ENCODE assay signal across 8 cellular contexts in the genomic region with DNA sequence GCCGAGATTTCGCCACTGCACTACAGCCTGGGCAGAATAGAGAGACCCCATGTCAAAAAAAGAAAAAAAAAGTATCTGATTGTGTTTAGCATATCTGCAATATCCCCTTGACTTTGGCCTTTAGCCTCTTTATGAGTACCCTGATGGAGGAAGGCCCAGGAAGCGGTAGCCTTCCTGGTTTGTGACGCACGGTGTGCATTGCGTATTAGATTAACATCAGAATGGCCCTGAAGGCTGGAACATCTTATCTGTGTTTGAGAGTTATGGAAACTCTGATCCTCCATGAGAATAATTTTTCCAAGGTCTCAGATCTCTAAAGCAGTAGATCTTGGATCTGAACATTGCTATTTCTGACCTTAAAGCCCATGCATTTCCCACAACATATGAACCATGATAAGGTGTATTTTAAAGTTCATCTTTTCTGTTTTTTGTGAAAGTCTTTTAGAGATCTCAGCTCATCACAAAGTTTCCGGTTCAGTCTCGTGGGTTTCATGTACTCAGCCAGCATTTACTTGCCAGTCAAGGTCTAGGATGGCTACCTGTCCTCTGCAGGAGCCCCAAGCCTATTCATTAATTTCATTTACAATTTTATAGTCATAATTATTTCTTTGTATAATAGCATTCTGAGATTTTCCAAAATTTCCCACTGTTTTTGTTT. TPM values are rescaled to one million over a fixed set of nuclear protein-coding genes. Genes with fewer than 3 reads are reported as not detected.
DNase-seq lines count a peak whose midpoint lies in the region; ATAC-seq and TF ChIP-seq lines count a peak whose summit lies in the region.

No MANE protein-coding gene starts in this region.

- H3K4me3 ChIP-seq in HEK293 (ENCODE audit: low read depth, low read length) (peak overlapping the region; percentile 56), spleen (peak overlapping the region; percentile 56 to 92 (median 76))

- H3K27ac ChIP-seq in HEK293 (ENCODE audit: extremely low read depth, low read depth, low read length) (no peak overlapping the region; the same call in 1 of the 2 replicates), VCaP (peak overlapping the region; percentile 97), spleen (peak overlapping the region; percentile 91 to 96 (median 94))

- CTCF ChIA-PET in HEK293 (lab: Yijun Ruan, JAX): interaction anchor here (0.6 to 2.2 kb wide), 8 partner anchors 27 to 1000 kb away, joined by 3 to 14 read pairs (median 4); no protein-coding TSS in a partner anchor

- H3K27me3 Mint-ChIP-seq in glutamatergic neuron (ENCODE audit: unreplicated experiment): peaks cover 5% of the 10 kb centered on the region

- no peaks in the 10 kb centered on the region for H3K27me3 ChIP-seq in spleen (replicated peaks in 1 of 7)

- H3K36me3 ChIP-seq in HEK293 (ENCODE audit: control insufficient read depth in 2 of 2, insufficient read depth in 1 of 2, low read length in 2 of 2) (no peaks in the 10 kb centered on the region), spleen (no peaks in the 10 kb centered on the region)

- no peak for ATAC-seq in HG02981 (IDR thresholded peaks at IDR 0.05; ENCODE audit: unreplicated experiment)

- no peaks in the 10 kb centered on the region for H3K36me3 Mint-ChIP-seq in glutamatergic neuron (ENCODE audit: unreplicated experiment)

- H3K9me3 ChIP-seq in HEK293 (ENCODE audit: control insufficient read depth, insufficient read depth, low read depth, low read length): no peaks in the 10 kb centered on the region
- no peaks in the 10 kb centered on the region for H3K9me3 ChIP-seq in spleen

- H3K27ac Mint-ChIP-seq in glutamatergic neuron (ENCODE audit: unreplicated experiment): peak overlapping the region; percentile 89

- intact Hi-C loops in spleen (cut with DNase I; ENCODE audit: low total_unique reads): no loop called here

- no peak for TF ChIP-seq POLR2A in spleen (IDR thresholded peaks at IDR 0.05)

- H3K9me3 Mint-ChIP-seq in glutamatergic neuron (ENCODE audit: unreplicated experiment): peaks cover 9% of the 10 kb centered on the region

- no peaks in the 10 kb centered on the region; the same call in 1 of the 2 replicates for H3K4me1 ChIP-seq in HEK293 (ENCODE audit: control insufficient read depth, insufficient read depth, low read length)
- peaks cover 22 to 49% (median 39%) of the 10 kb centered on the region in 6 donors for H3K4me1 ChIP-seq in spleen

- no peak for DNase-seq in glutamatergic neuron
- no peak for DNase-seq in spleen
- no peak for DNase-seq in stimulated activated CD4-positive, alpha-beta T cell treated with anti-CD3 and anti-CD28 coated beads, Interleukin-12 subunit alpha, Interleukin-12 subunit beta, amount 100 ng/mL, for 4 hours
- no peak for DNase-seq in glomerular visceral epithelial cell (ENCODE audit: extremely low spot score)
- DNase-seq in GM10266 (ENCODE audit: extremely low spot score): no peak

- POLR2A ChIA-PET in HEK293 (lab: Yijun Ruan, JAX): interaction anchor here (0.8 to 1.2 kb wide), 3 partner anchors 10 to 328 kb away, joined by 3 to 4 read pairs (median 3); no protein-coding TSS in a partner anchor

- 53 to 67% (median 65%) methylated on average over 8 of the region's 8 CpGs for WGBS in spleen, 5 donors

- TF ChIP-seq CTCF in HEK293 (tag by site-specific recombination; IDR thresholded peaks at IDR 0.05): no peak
- no peak for TF ChIP-seq CTCF in VCaP (conservative IDR thresholded peaks at IDR 0.05)
- TF ChIP-seq CTCF in glutamatergic neuron (IDR thresholded peaks at IDR 0.05; ENCODE audit: partially characterized antibody, unreplicated experiment): no peak
- no peak for TF ChIP-seq CTCF in spleen (IDR thresholded peaks at IDR 0.05 in 8 of 11, conservative IDR thresholded peaks at IDR 0.05 in 3 of 11)
- TF ChIP-seq CTCF in GM10266 (IDR thresholded peaks at IDR 0.05; ENCODE audit: control insufficient read depth, insufficient read depth, low read depth, missing control alignments): no peak

- H3K4me1 Mint-ChIP-seq in glutamatergic neuron (ENCODE audit: low read depth, unreplicated experiment): peaks cover 16% of the 10 kb centered on the region

- H3K4me3 Mint-ChIP-seq in glutamatergic neuron (ENCODE audit: unreplicated experiment): peak overlapping the region; percentile 84

TF ChIP-seq in HEK293, 187 proteins besides CTCF, POLR2A, EP300 and RAD21:
- TF ChIP-seq, protein P1, sequence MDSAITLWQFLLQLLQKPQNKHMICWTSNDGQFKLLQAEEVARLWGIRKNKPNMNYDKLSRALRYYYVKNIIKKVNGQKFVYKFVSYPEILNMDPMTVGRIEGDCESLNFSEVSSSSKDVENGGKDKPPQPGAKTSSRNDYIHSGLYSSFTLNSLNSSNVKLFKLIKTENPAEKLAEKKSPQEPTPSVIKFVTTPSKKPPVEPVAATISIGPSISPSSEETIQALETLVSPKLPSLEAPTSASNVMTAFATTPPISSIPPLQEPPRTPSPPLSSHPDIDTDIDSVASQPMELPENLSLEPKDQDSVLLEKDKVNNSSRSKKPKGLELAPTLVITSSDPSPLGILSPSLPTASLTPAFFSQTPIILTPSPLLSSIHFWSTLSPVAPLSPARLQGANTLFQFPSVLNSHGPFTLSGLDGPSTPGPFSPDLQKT (IDR thresholded peaks at IDR 0.05; ENCODE audit: borderline replicate concordance, low read depth, low read length): no peak
- TF ChIP-seq ZNF16 (tag by site-specific recombination; IDR thresholded peaks at IDR 0.05; ENCODE audit: low read depth): no peak
- 0 out of 2 replicates have a peak, but pooled peaks have one; percentile 32 for TF ChIP-seq ZNF121 (tag by site-specific recombination; IDR thresholded peaks at IDR 0.05)
- TF ChIP-seq ZFP41 (tag by site-specific recombination; IDR thresholded peaks at IDR 0.05; ENCODE audit: borderline replicate concordance): no peak

RNA-seq across cellular contexts. Expression of a gene that starts 0.7 kb away (rescaled TPM):
- 5.4 TPM for total RNA-seq in glutamatergic neuron (ENCODE audit: unreplicated experiment)
- total RNA-seq in spleen: 10 to 100 TPM; 10.0 to 15.7 (median 10.4) TPM
- 10 to 100 TPM in 1 of 3 donors, 1 to 10 TPM in 2; 7.9 to 12.0 (median 9.4) TPM for polyA plus RNA-seq in spleen
